In the genomic region with DNA sequence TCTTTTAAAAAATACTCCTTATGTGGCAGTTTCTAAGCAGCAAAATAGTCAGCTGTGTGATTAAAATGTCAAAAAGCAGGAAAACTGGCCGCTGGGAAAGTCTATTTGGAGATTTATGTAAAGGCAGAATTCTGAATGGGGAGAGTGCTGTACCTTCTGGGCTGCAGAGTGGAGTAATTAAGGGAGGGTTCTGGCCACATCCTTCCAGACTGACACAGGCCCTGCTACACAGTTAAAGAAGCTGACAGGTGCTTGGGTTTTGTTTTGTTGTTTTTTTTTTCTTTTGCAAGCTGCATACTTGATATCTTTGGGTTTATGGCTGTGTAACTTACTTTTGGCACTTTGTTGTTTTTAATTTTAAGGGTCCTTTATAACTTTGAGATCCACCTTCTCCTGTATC, we compare ENCODE assay signal across 17 cellular contexts.
DNase-seq lines count a peak whose midpoint lies in the region; ATAC-seq and TF ChIP-seq lines count a peak whose summit lies in the region.
"Had no signal": no experiment of that assay in that cellular context is flagged by ENCODE, and none has a peak within 500 bp of the region (broad histone marks: within the 10 kb centered on the region; RNA-seq: fewer than 3 reads in every experiment).

No MANE protein-coding gene starts in this region.

- H3K27me3 Mint-ChIP-seq in natural killer cell (ENCODE audit: low read depth in 2 of 2), result no peaks in the 10 kb centered on the region

- H3K4me3 ChIP-seq in heart left ventricle (no peak overlapping the region), right cardiac atrium (ENCODE audit: low read length) (no peak overlapping the region), lower leg skin (ENCODE audit: low read depth, poor library complexity, severe bottlenecking) (no peak overlapping the region)
- H3K4me3 ChIP-seq: gastroesophageal sphincter, HAP-1, SK-N-MC, uterus had no signal

- TF ChIP-seq CTCF in heart left ventricle (IDR thresholded peaks at IDR 0.05) (no peak), natural killer cell (IDR thresholded peaks at IDR 0.05) (no peak), lower leg skin (IDR thresholded peaks at IDR 0.05) (no peak)

- H3K4me1 ChIP-seq in heart left ventricle (peaks cover 4 to 89% (median 58%) of the 10 kb centered on the region in 12 donors), right cardiac atrium (ENCODE audit: control insufficient read depth, insufficient read depth, low read length) (peaks cover 19% of the 10 kb centered on the region)
- H3K4me1 ChIP-seq: HAP-1 had no signal

- H3K27me3 ChIP-seq in heart left ventricle (no peaks in the 10 kb centered on the region), right cardiac atrium (ENCODE audit: control insufficient read depth, insufficient read depth) (no peaks in the 10 kb centered on the region)
- H3K27me3 ChIP-seq: brain microvascular endothelial cell, gastroesophageal sphincter, uterus had no signal

- 54 to 80% (median 62%) methylated on average over 1 of the region's 1 CpG for WGBS in heart left ventricle, 4 donors
- 55% methylated on average over 1 of the region's 1 CpG for WGBS in right cardiac atrium
- WGBS in lower leg skin, 2 donors, result 59 to 89% methylated on average over 1 of the region's 1 CpG

- TF ChIP-seq POLR2A in heart left ventricle (IDR thresholded peaks at IDR 0.05), result no peak
- no peak for TF ChIP-seq POLR2A in lower leg skin (IDR thresholded peaks at IDR 0.05)

- ATAC-seq in heart left ventricle, result peak in 1 of 4 donors; percentile 33
- ATAC-seq in right cardiac atrium, result no peak
- ATAC-seq in natural killer cell, result peak; percentile 45 to 76 (median 74)
- ATAC-seq: gastroesophageal sphincter had no signal

- peaks cover 0 to 3% (median 0%) of the 10 kb centered on the region in 9 donors for H3K36me3 ChIP-seq in heart left ventricle
- H3K36me3 ChIP-seq: brain microvascular endothelial cell, gastroesophageal sphincter, HAP-1, uterus, WERI-Rb-1 had no signal

- peak overlapping the region; percentile 78 for H3K4me3 Mint-ChIP-seq in natural killer cell

- H3K27ac ChIP-seq in heart left ventricle, result peak overlapping the region in 9 of 12 donors; percentile 4 to 94 (median 61)
- H3K27ac ChIP-seq in right cardiac atrium (ENCODE audit: low read length), result no peak overlapping the region
- H3K27ac ChIP-seq: brain microvascular endothelial cell, gastroesophageal sphincter, SK-N-MC, WERI-Rb-1 had no signal

- H3K36me3 Mint-ChIP-seq in natural killer cell, result no peaks in the 10 kb centered on the region
- H3K36me3 Mint-ChIP-seq: CD14-positive monocyte had no signal

- no peaks in the 10 kb centered on the region for H3K9me3 Mint-ChIP-seq in natural killer cell

- intact Hi-C loops in heart left ventricle (cut with DNase I), result loop anchor here in 1 of 10 donors (5.0 kb wide), 1 partner anchor 38 kb away; no protein-coding TSS in a partner anchor
- intact Hi-C loops in right cardiac atrium (cut with DNase I), result no loop called here
- intact Hi-C loops in natural killer cell (cut with micrococcal nuclease), result no loop called here
- intact Hi-C loops in lower leg skin (cut with DNase I; ENCODE audit: low total_unique reads), result no loop called here

- H3K9me3 ChIP-seq in heart left ventricle (no peaks in the 10 kb centered on the region), right cardiac atrium (ENCODE audit: control insufficient read depth, low read length) (no peaks in the 10 kb centered on the region)
- H3K9me3 ChIP-seq: gastroesophageal sphincter, HAP-1, uterus had no signal

- peaks cover 81 to 85% of the 10 kb centered on the region in 2 donors for H3K4me1 Mint-ChIP-seq in natural killer cell

- DNase-seq in heart left ventricle, result no peak
- DNase-seq in right cardiac atrium, result no peak
- peak; percentile 13 for DNase-seq in NCI-H2227 treated with DMSO at 0.1 percent for 48 hours (lab: John Stamatoyannopoulos, UW)
- DNase-seq in natural killer cell, result no peak
- DNase-seq in lower leg skin (ENCODE audit: low spot score in 2 of 2), result no peak
- DNase-seq in activated CD8-positive, alpha-beta memory T cell treated with anti-CD3 and anti-CD28 coated beads, Interleukin-2, amount 50 U/mL, for 4 hours, result no peak
- no peak for DNase-seq in NOMO-1 treated with dmso at 0.1 percent for 144 hours (lab: John Stamatoyannopoulos, UW; ENCODE audit: unreplicated experiment)
- DNase-seq: activated CD4-positive, alpha-beta T cell treated with anti-CD3 and anti-CD28 coated beads, Interleukin-2, amount 50 U/mL, for 48 hours; activated effector memory CD4-positive, alpha-beta T cell treated with Interleukin-2 at 50 U/mL for 16 hours; brain microvascular endothelial cell; cortex of kidney; uterus; WERI-Rb-1 had no signal

- peak overlapping the region; percentile 67 to 85 for H3K27ac Mint-ChIP-seq in natural killer cell
- H3K27ac Mint-ChIP-seq: CD14-positive monocyte had no signal

Comparison
In these comparisons a context has a peak if more than half of its experiments do, and no peak if none do; other contexts are left out.
1. ATAC-seq: peak in natural killer cell (3 of 3); none in right cardiac atrium (0 of 2).